Comparison of ENCODE assay signal across 16 cellular contexts in the genomic region with DNA sequence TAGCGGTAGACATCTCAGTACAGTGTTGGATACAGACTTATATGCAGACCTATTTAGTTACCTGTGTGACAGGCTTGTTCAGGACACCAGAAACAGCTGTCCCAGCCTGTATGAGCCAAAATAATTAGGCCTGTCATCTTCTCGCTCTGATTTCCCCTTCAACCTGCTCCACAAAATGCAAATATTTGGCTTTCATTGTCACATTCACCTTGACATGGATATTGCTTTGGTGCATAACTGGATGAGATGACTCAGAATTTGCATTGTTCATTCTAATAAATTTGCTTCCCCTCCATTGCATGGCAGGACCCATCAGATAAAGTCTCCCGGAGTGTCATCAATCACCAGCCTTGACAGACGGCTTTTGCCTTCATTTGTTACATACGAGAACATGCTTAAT.
A peak's percentile ranks its signal among the peaks of the same experiment; 100 is the strongest.
DNase-seq lines count a peak whose midpoint lies in the region; ATAC-seq and TF ChIP-seq lines count a peak whose summit lies in the region.
"Had no signal": no experiment of that assay in that cellular context is flagged by ENCODE, and none has a peak within 500 bp of the region (broad histone marks: within the 10 kb centered on the region; RNA-seq: fewer than 3 reads in every experiment).

No MANE protein-coding gene starts in this region.

- H3K4me3 Mint-ChIP-seq in stimulated activated naive B cell treated with anti-CD40 and anti-IgM and Interleukin-4, amounts not matched to agents 10 μg/mL and 1 μg/mL and 100 μg/mL, for 72 hours = no peak overlapping the region
- H3K4me3 Mint-ChIP-seq: B cell; CD8-positive, alpha-beta T cell; HFFc6; IgD-negative memory B cell had no signal

- no peak overlapping the region for H3K27ac Mint-ChIP-seq in stimulated activated naive B cell treated with anti-CD40 and anti-IgM and Interleukin-4, amounts not matched to agents 10 μg/mL and 1 μg/mL and 100 μg/mL, for 72 hours
- H3K27ac Mint-ChIP-seq: B cell; CD8-positive, alpha-beta T cell; HFFc6; IgD-negative memory B cell had no signal

- intact Hi-C loops in left ventricle myocardium inferior (cut with micrococcal nuclease) = no loop called here

- H3K36me3 ChIP-seq in left ventricle myocardium inferior = no peaks in the 10 kb centered on the region
- H3K36me3 ChIP-seq: BLaER1 treated with 17β-estradiol and CSF1 and Interleukin-3, amounts not matched to agents 10 nM and 100 nM had no signal

- H3K4me1 Mint-ChIP-seq in stimulated activated naive B cell treated with anti-CD40 and anti-IgM and Interleukin-4, amounts not matched to agents 10 μg/mL and 1 μg/mL and 100 μg/mL, for 72 hours = no peaks in the 10 kb centered on the region
- H3K4me1 Mint-ChIP-seq: B cell, IgD-negative memory B cell had no signal

- H3K9me3 ChIP-seq in left ventricle myocardium inferior (replicated peaks) = no peaks in the 10 kb centered on the region

- H3K27ac ChIP-seq in left ventricle myocardium inferior (replicated peaks) = no peak overlapping the region
- H3K27ac ChIP-seq: BLaER1 treated with 17β-estradiol and CSF1 and Interleukin-3, amounts not matched to agents 10 nM and 100 nM had no signal

- no peaks in the 10 kb centered on the region for H3K4me1 ChIP-seq in left ventricle myocardium inferior

- H3K27me3 Mint-ChIP-seq in stimulated activated naive B cell treated with anti-CD40 and anti-IgM and Interleukin-4, amounts not matched to agents 10 μg/mL and 1 μg/mL and 100 μg/mL, for 72 hours = no peaks in the 10 kb centered on the region
- H3K27me3 Mint-ChIP-seq: B cell, IgD-negative memory B cell had no signal

- peaks cover 97% of the 10 kb centered on the region for H3K27me3 ChIP-seq in left ventricle myocardium inferior (ENCODE audit: low read depth)
- H3K27me3 ChIP-seq: BLaER1 treated with 17β-estradiol and CSF1 and Interleukin-3, amounts not matched to agents 10 nM and 100 nM had no signal

- no peaks in the 10 kb centered on the region for H3K36me3 Mint-ChIP-seq in stimulated activated naive B cell treated with anti-CD40 and anti-IgM and Interleukin-4, amounts not matched to agents 10 μg/mL and 1 μg/mL and 100 μg/mL, for 72 hours
- H3K36me3 Mint-ChIP-seq: CD8-positive, alpha-beta T cell; IgD-negative memory B cell had no signal

- TF ChIP-seq CTCF in left ventricle myocardium inferior (IDR thresholded peaks at IDR 0.05; ENCODE audit: borderline replicate concordance) = no peak

- H3K9me3 Mint-ChIP-seq in stimulated activated naive B cell treated with anti-CD40 and anti-IgM and Interleukin-4, amounts not matched to agents 10 μg/mL and 1 μg/mL and 100 μg/mL, for 72 hours = no peaks in the 10 kb centered on the region
- H3K9me3 Mint-ChIP-seq: CD8-positive, alpha-beta T cell had no signal

- no peak for ATAC-seq in stimulated activated naive B cell treated with anti-CD40 and anti-IgM and Interleukin-4, amounts not matched to agents 10 μg/mL and 1 μg/mL and 100 μg/mL, for 72 hours (replicated peaks)
- no peak for ATAC-seq in HG03045 (IDR thresholded peaks at IDR 0.05; ENCODE audit: unreplicated experiment)
- ATAC-seq: CD8-positive, alpha-beta T cell; HCT116; HepG2 had no signal

- DNase-seq in NCI-H2029 (lab: John Stamatoyannopoulos, UW) (peak; percentile 45), NCI-H526 (lab: John Stamatoyannopoulos, UW) (peak; percentile 88 to 92), NCI-H774 (lab: John Stamatoyannopoulos, UW) (peak; percentile 43), left ventricle myocardium inferior (no peak)
- DNase-seq in stimulated activated naive B cell treated with anti-CD40 and anti-IgM and Interleukin-4, amounts not matched to agents 10 μg/mL and 1 μg/mL and 100 μg/mL, for 72 hours = no peak
- DNase-seq: Calu3; CD8-positive, alpha-beta T cell; GOT3; H7; HFFc6 had no signal

- H3K4me3 ChIP-seq in left ventricle myocardium inferior = no peak overlapping the region
- H3K4me3 ChIP-seq: BLaER1 treated with 17β-estradiol and CSF1 and Interleukin-3, amounts not matched to agents 10 nM and 100 nM had no signal

Comparison
In these comparisons a context has a peak if more than half of its experiments do, and no peak if none do; other contexts are left out.
1. DNase-seq: peak in NCI-H2029 (single experiment), NCI-H526 (2 of 2) and NCI-H774 (single experiment); none in stimulated activated naive B cell treated with anti-CD40 and anti-IgM and Interleukin-4, amounts not matched to agents 10 μg/mL and 1 μg/mL and 100 μg/mL, for 72 hours (single experiment) and left ventricle myocardium inferior (single experiment).